ENCODE assay signal across 26 cellular contexts in the genomic region with DNA sequence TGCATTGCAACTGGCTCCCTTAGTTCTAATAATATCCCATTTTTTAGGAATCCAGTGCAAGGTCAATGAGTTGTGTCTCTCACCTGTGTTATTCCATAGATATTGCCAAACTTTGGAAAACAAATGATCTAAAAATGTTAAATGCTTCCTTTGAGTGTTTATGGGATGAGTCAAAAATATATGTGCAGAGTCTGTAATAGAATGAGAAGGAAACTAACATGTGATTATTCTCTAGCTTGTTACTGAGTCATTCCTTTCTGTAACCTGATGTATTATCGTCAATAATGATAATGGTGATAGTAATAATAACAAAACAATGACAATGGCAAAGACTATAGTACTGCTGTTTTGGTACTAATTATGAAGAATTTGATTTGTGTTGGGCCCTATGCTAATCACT. TPM values are rescaled to one million over a fixed set of nuclear protein-coding genes. Genes with fewer than 3 reads are reported as not detected.
"Had no signal": no experiment of that assay in that cellular context is flagged by ENCODE, and none has a peak within 500 bp of the region (broad histone marks: within the 10 kb centered on the region; RNA-seq: fewer than 3 reads in every experiment).

No MANE protein-coding gene starts in this region.

- H3K9me3 Mint-ChIP-seq: nephron progenitor cell had no signal

- H3K27me3 Mint-ChIP-seq: central memory CD8-positive, alpha-beta T cell; naive thymus-derived CD8-positive, alpha-beta T cell had no signal

- ATAC-seq: gastrocnemius medialis; heart left ventricle; left ventricle myocardium superior; lower lobe of right lung; naive thymus-derived CD8-positive, alpha-beta T cell; pancreas; stimulated activated effector memory CD8-positive, alpha-beta T cell treated with anti-CD3 and anti-CD28 coated beads, Interleukin-12 subunit alpha, Interleukin-12 subunit beta, amount 100 ng/mL, for 72 hours had no signal

- H3K4me3 ChIP-seq: coronary artery, gastrocnemius medialis, heart left ventricle, hepatocyte, lower lobe of right lung, pancreas, prostate gland, right atrium auricular region, sigmoid colon, thoracic aorta, tibial nerve, upper lobe of left lung had no signal

- H3K4me1 Mint-ChIP-seq: central memory CD8-positive, alpha-beta T cell; naive thymus-derived CD8-positive, alpha-beta T cell; stimulated activated effector memory CD8-positive, alpha-beta T cell treated with anti-CD3 and anti-CD28 coated beads, Interleukin-12 subunit alpha, Interleukin-12 subunit beta, amount 100 ng/mL, for 72 hours had no signal

- H3K27ac Mint-ChIP-seq: naive thymus-derived CD8-positive, alpha-beta T cell; nephron progenitor cell; stimulated activated effector memory CD8-positive, alpha-beta T cell treated with anti-CD3 and anti-CD28 coated beads, Interleukin-12 subunit alpha, Interleukin-12 subunit beta, amount 100 ng/mL, for 72 hours had no signal

- H3K27ac ChIP-seq: coronary artery, hepatocyte, lower lobe of right lung, pancreas, prostate gland, right atrium auricular region, sigmoid colon, thoracic aorta, tibial nerve, upper lobe of left lung had no signal

- H3K9me3 ChIP-seq: gastrocnemius medialis, heart left ventricle, lower lobe of right lung, pancreas, prostate gland, right atrium auricular region, sigmoid colon, thoracic aorta, tibial nerve, upper lobe of left lung had no signal

- H3K4me3 Mint-ChIP-seq: central memory CD8-positive, alpha-beta T cell; naive thymus-derived CD8-positive, alpha-beta T cell; nephron progenitor cell; stimulated activated effector memory CD8-positive, alpha-beta T cell treated with anti-CD3 and anti-CD28 coated beads, Interleukin-12 subunit alpha, Interleukin-12 subunit beta, amount 100 ng/mL, for 72 hours had no signal

- FAIRE-seq: pancreas, urothelium cell line had no signal

- H3K36me3 Mint-ChIP-seq: naive thymus-derived CD8-positive, alpha-beta T cell; stimulated activated effector memory CD8-positive, alpha-beta T cell treated with anti-CD3 and anti-CD28 coated beads, Interleukin-12 subunit alpha, Interleukin-12 subunit beta, amount 100 ng/mL, for 72 hours had no signal

- H2AFZ ChIP-seq: hepatocyte had no signal

- DNase-seq: dermis blood vessel endothelial cell; effector memory CD4-positive, alpha-beta T cell; gastrocnemius medialis; heart left ventricle; islet precursor cell; kidney glomerular epithelial cell; left ventricle myocardium superior; lower lobe of right lung; naive thymus-derived CD8-positive, alpha-beta T cell; nephron progenitor cell; occipital lobe; pancreas; sigmoid colon; stimulated activated CD4-positive, alpha-beta T cell treated with anti-CD3 and anti-CD28 coated beads, Interleukin-2, amount 100 ng/mL, for 24 hours; stimulated activated CD4-positive, alpha-beta T cell treated with anti-CD3 and anti-CD28 coated beads, Interleukin-4, amount 100 ng/mL, for 24 hours; stimulated activated naive CD4-positive, alpha-beta T cell treated with Interleukin-2 at 50 U/mL for 16 hours; upper lobe of left lung had no signal

- H3K27me3 ChIP-seq: gastrocnemius medialis, heart left ventricle, hepatocyte, pancreas, right atrium auricular region, sigmoid colon, tibial nerve, upper lobe of left lung had no signal

- H3K36me3 ChIP-seq: gastrocnemius medialis, heart left ventricle, lower lobe of right lung, pancreas, prostate gland, right atrium auricular region, sigmoid colon, thoracic aorta, tibial nerve, upper lobe of left lung had no signal

- H3K4me1 ChIP-seq: pancreas, prostate gland, sigmoid colon had no signal

- H3K4me2 ChIP-seq: hepatocyte had no signal

RNA-seq across cellular contexts. Expression of gene ACSS3, which starts 11.5 kb away (rescaled TPM):
- total RNA-seq: naive thymus-derived CD8-positive, alpha-beta T cell had no signal
- polyA plus RNA-seq: naive thymus-derived CD8-positive, alpha-beta T cell had no signal
